8 cellular contexts compared by ENCODE assay signal in genomic region chr19:13621413-13621812, GRCh38.
DNase-seq lines count a peak whose midpoint lies in the region; FAIRE-seq and TF ChIP-seq lines count a peak whose summit lies in the region.

No MANE protein-coding gene starts in this region.

- no peak overlapping the region for H3K4me3 ChIP-seq in epithelial cell of esophagus (ENCODE audit: low read length)

- peak; percentile 85 for DNase-seq in H54 (ENCODE audit: insufficient read length, low spot score)
- DNase-seq in SK-MEL-5 (ENCODE audit: low read depth, low spot score) = peak; percentile 87
- peak; percentile 78 for DNase-seq in epithelial cell of esophagus (ENCODE audit: low read depth)
- peak; percentile 52 to 62 for DNase-seq in stimulated activated CD4-positive, alpha-beta T cell treated with anti-CD3 and anti-CD28 coated beads, Interleukin-2, amount 100 ng/mL, for 24 hours
- no peak for DNase-seq in SIG-M5 treated with dmso at 0.1 percent for 504 hours (lab: John Stamatoyannopoulos, UW; ENCODE audit: unreplicated experiment)
- DNase-seq in NCI-H1417 treated with DMSO at 0.1 percent for 48 hours (lab: John Stamatoyannopoulos, UW) = no peak
- no peak for DNase-seq in NCI-H526 (lab: John Stamatoyannopoulos, UW)
- no peak for DNase-seq in ureter (ENCODE audit: low spot score)

- TF ChIP-seq POLR2A in H54 (IDR thresholded peaks at IDR 0.05; ENCODE audit: low read depth, low read length) = no peak

- peak; percentile 98 for FAIRE-seq in H54 (lab: Jason Lieb, UNC)

- TF ChIP-seq CTCF in epithelial cell of esophagus (IDR thresholded peaks at IDR 0.05; ENCODE audit: insufficient read depth, low read depth, low read length, missing control alignments) = no peak

- in situ Hi-C loops in SK-MEL-5 (cut with HindIII; ENCODE audit: low pct_unique_long_range_greater_than_20kb, low sequenced_read_pairs) = no loop called here

Comparison
In these comparisons a context has a peak if more than half of its experiments do, and no peak if none do; other contexts are left out.
1. DNase-seq: peak in H54 (single experiment), SK-MEL-5 (single experiment), epithelial cell of esophagus (single experiment) and stimulated activated CD4-positive, alpha-beta T cell treated with anti-CD3 and anti-CD28 coated beads, Interleukin-2, amount 100 ng/mL, for 24 hours (2 of 2); none in SIG-M5 treated with dmso at 0.1 percent for 504 hours (single experiment), NCI-H1417 treated with DMSO at 0.1 percent for 48 hours (single experiment), NCI-H526 (0 of 2) and ureter (single experiment).